13 cellular contexts compared by ENCODE assay signal in genomic region chr4:161829631-161830030, GRCh38.
"Had no signal": no experiment of that assay in that cellular context is flagged by ENCODE, and none has a peak within 500 bp of the region (broad histone marks: within the 10 kb centered on the region; RNA-seq: fewer than 3 reads in every experiment).

No MANE protein-coding gene starts in this region.

- H3K9me3 Mint-ChIP-seq: activated CD4-positive, alpha-beta T cell treated with anti-CD3 and anti-CD28 coated beads, Interleukin-2, amount 10 ng/mL, durations not matched to agents 24 days and 14 days; activated T-helper 1 cell treated with anti-CD3 and anti-CD28 coated beads, Interleukin-12 subunit alpha, Interleukin-12 subunit beta, Interleukin-2, Interleukin-4 antibody, amounts not matched to agents 30 ng/mL and 10 ng/mL and 1 ng/mL, durations not matched to agents 14 hours and 24 hours and 36 hours had no signal

- ATAC-seq: left lung; stimulated activated effector memory CD8-positive, alpha-beta T cell treated with anti-CD3 and anti-CD28 coated beads, Interleukin-12 subunit alpha, Interleukin-12 subunit beta, amount 100 ng/mL, for 72 hours had no signal

- H3K27me3 Mint-ChIP-seq: activated CD4-positive, alpha-beta T cell treated with anti-CD3 and anti-CD28 coated beads, Interleukin-2, amount 10 ng/mL, durations not matched to agents 24 days and 14 days had no signal

- H3K4me1 Mint-ChIP-seq: activated CD4-positive, alpha-beta T cell treated with anti-CD3 and anti-CD28 coated beads, Interleukin-2, amount 10 ng/mL, durations not matched to agents 24 days and 14 days; stimulated activated effector memory CD8-positive, alpha-beta T cell treated with anti-CD3 and anti-CD28 coated beads, Interleukin-12 subunit alpha, Interleukin-12 subunit beta, amount 100 ng/mL, for 72 hours had no signal

- H3K4me3 ChIP-seq: left lung, thoracic aorta had no signal

- H3K36me3 Mint-ChIP-seq: stimulated activated effector memory CD8-positive, alpha-beta T cell treated with anti-CD3 and anti-CD28 coated beads, Interleukin-12 subunit alpha, Interleukin-12 subunit beta, amount 100 ng/mL, for 72 hours had no signal

- DNase-seq: activated CD4-positive, alpha-beta T cell treated with anti-CD3 and anti-CD28 coated beads, Interleukin-2, amount 10 ng/mL, durations not matched to agents 24 days and 14 days; activated CD4-positive, CD25-positive, alpha-beta regulatory T cell; activated CD8-positive, alpha-beta memory T cell treated with anti-CD3 and anti-CD28 coated beads for 24 hours; anterior cingulate cortex; brain microvascular endothelial cell; left lung; mammary epithelial cell had no signal

- H3K27ac Mint-ChIP-seq: activated CD4-positive, alpha-beta T cell treated with anti-CD3 and anti-CD28 coated beads, Interleukin-2, amount 10 ng/mL, durations not matched to agents 24 days and 14 days; activated T-helper 1 cell treated with anti-CD3 and anti-CD28 coated beads, Interleukin-12 subunit alpha, Interleukin-12 subunit beta, Interleukin-2, Interleukin-4 antibody, amounts not matched to agents 30 ng/mL and 10 ng/mL and 1 ng/mL, durations not matched to agents 14 hours and 24 hours and 36 hours; stimulated activated effector memory CD8-positive, alpha-beta T cell treated with anti-CD3 and anti-CD28 coated beads, Interleukin-12 subunit alpha, Interleukin-12 subunit beta, amount 100 ng/mL, for 72 hours; T-helper 2 cell treated with Interferon-gamma antibody and Interleukin-4, amounts not matched to agents 5 μg/mL and 100 μg/mL, for 36 hours had no signal

- H3K27ac ChIP-seq: brain microvascular endothelial cell, epithelial cell of prostate, left lung, parathyroid adenoma, thoracic aorta had no signal

- H3K27me3 ChIP-seq: brain microvascular endothelial cell, left lung had no signal

- H3K36me3 ChIP-seq: brain microvascular endothelial cell, left lung, thoracic aorta had no signal

- H3K4me1 ChIP-seq: left lung, parathyroid adenoma had no signal

- H3K4me3 Mint-ChIP-seq: activated CD4-positive, alpha-beta T cell treated with anti-CD3 and anti-CD28 coated beads, Interleukin-2, amount 10 ng/mL, durations not matched to agents 24 days and 14 days; activated T-helper 1 cell treated with anti-CD3 and anti-CD28 coated beads, Interleukin-12 subunit alpha, Interleukin-12 subunit beta, Interleukin-2, Interleukin-4 antibody, amounts not matched to agents 30 ng/mL and 10 ng/mL and 1 ng/mL, durations not matched to agents 14 hours and 24 hours and 36 hours; stimulated activated effector memory CD8-positive, alpha-beta T cell treated with anti-CD3 and anti-CD28 coated beads, Interleukin-12 subunit alpha, Interleukin-12 subunit beta, amount 100 ng/mL, for 72 hours; T-helper 2 cell treated with Interferon-gamma antibody and Interleukin-4, amounts not matched to agents 5 μg/mL and 100 μg/mL, for 36 hours had no signal

- H3K9me3 ChIP-seq: left lung, thoracic aorta had no signal
